19 cellular contexts compared by ENCODE assay signal in the genomic region with DNA sequence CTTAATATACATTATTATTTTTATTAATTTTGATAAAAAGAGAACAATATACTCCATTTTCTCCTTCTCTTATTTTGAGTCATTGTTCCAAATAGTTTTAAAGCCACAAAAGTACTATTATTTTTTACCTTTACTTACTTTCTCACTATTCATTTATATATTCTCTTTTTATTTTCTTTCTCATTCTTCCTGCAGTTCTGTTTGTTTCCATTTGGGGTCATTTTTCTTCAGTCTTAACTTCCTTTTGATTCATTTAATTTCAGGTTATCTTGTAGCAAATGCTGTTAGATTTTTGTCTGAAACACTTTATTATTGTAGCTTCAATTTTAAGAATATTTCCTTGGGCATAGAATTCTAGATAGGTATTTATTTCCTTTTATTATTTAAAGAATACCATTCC.
"Had no signal": no experiment of that assay in that cellular context is flagged by ENCODE, and none has a peak within 500 bp of the region (broad histone marks: within the 10 kb centered on the region; RNA-seq: fewer than 3 reads in every experiment).

No MANE protein-coding gene starts in this region.

- H3K36me3 ChIP-seq: left lung, sigmoid colon had no signal

- H3K4me3 ChIP-seq: left lung, psoas muscle, sigmoid colon had no signal

- H3K9me3 ChIP-seq: psoas muscle had no signal

- ATAC-seq: left lung; naive thymus-derived CD4-positive, alpha-beta T cell; psoas muscle; stimulated activated effector memory CD8-positive, alpha-beta T cell treated with anti-CD3 and anti-CD28 coated beads, Interleukin-12 subunit alpha, Interleukin-12 subunit beta, amount 100 ng/mL, for 72 hours had no signal

- H3K27me3 ChIP-seq: left lung, sigmoid colon had no signal

- H3K27ac Mint-ChIP-seq: activated naive CD8-positive, alpha-beta T cell treated with anti-CD3 and anti-CD28 coated beads for 36 hours; activated T-helper 1 cell treated with anti-CD3 and anti-CD28 coated beads, Interleukin-12 subunit alpha, Interleukin-12 subunit beta, Interleukin-2, Interleukin-4 antibody, amounts not matched to agents 30 ng/mL and 10 ng/mL and 1 ng/mL, durations not matched to agents 14 hours and 24 hours and 36 hours; brain; naive thymus-derived CD4-positive, alpha-beta T cell; stimulated activated effector memory CD8-positive, alpha-beta T cell treated with anti-CD3 and anti-CD28 coated beads, Interleukin-12 subunit alpha, Interleukin-12 subunit beta, amount 100 ng/mL, for 72 hours had no signal

- H3K27ac ChIP-seq: epithelial cell of prostate, left lung, psoas muscle, sigmoid colon had no signal

- DNase-seq: activated CD4-positive, CD25-positive, alpha-beta regulatory T cell treated with anti-CD3 and anti-CD28 coated beads, Interleukin-2, amount 50 U/mL, for 72 hours; activated naive CD8-positive, alpha-beta T cell treated with anti-CD3 and anti-CD28 coated beads for 36 hours; effector memory CD4-positive, alpha-beta T cell; hypothalamus; kidney; left lung; mammary epithelial cell; naive thymus-derived CD4-positive, alpha-beta T cell; psoas muscle; sigmoid colon; stimulated activated CD4-positive, alpha-beta T cell treated with anti-CD3 and anti-CD28 coated beads, Interleukin-12 subunit alpha, Interleukin-12 subunit beta, amount 100 ng/mL, for 4 hours; stimulated activated CD4-positive, alpha-beta T cell treated with anti-CD3 and anti-CD28 coated beads, Interleukin-2, amount 100 ng/mL, for 24 hours; SW 1271; T1000 had no signal

- H3K4me1 Mint-ChIP-seq: activated naive CD8-positive, alpha-beta T cell treated with anti-CD3 and anti-CD28 coated beads for 36 hours; brain; central memory CD8-positive, alpha-beta T cell; naive thymus-derived CD4-positive, alpha-beta T cell; stimulated activated effector memory CD8-positive, alpha-beta T cell treated with anti-CD3 and anti-CD28 coated beads, Interleukin-12 subunit alpha, Interleukin-12 subunit beta, amount 100 ng/mL, for 72 hours had no signal

- H3K4me3 Mint-ChIP-seq: activated naive CD8-positive, alpha-beta T cell treated with anti-CD3 and anti-CD28 coated beads for 36 hours; activated T-helper 1 cell treated with anti-CD3 and anti-CD28 coated beads, Interleukin-12 subunit alpha, Interleukin-12 subunit beta, Interleukin-2, Interleukin-4 antibody, amounts not matched to agents 30 ng/mL and 10 ng/mL and 1 ng/mL, durations not matched to agents 14 hours and 24 hours and 36 hours; brain; central memory CD8-positive, alpha-beta T cell; naive thymus-derived CD4-positive, alpha-beta T cell; stimulated activated effector memory CD8-positive, alpha-beta T cell treated with anti-CD3 and anti-CD28 coated beads, Interleukin-12 subunit alpha, Interleukin-12 subunit beta, amount 100 ng/mL, for 72 hours had no signal

- H3K4me1 ChIP-seq: left lung, psoas muscle, sigmoid colon had no signal

- H3K27me3 Mint-ChIP-seq: activated naive CD8-positive, alpha-beta T cell treated with anti-CD3 and anti-CD28 coated beads for 36 hours; central memory CD8-positive, alpha-beta T cell; naive thymus-derived CD4-positive, alpha-beta T cell had no signal

- H3K36me3 Mint-ChIP-seq: activated naive CD8-positive, alpha-beta T cell treated with anti-CD3 and anti-CD28 coated beads for 36 hours; brain; naive thymus-derived CD4-positive, alpha-beta T cell; stimulated activated effector memory CD8-positive, alpha-beta T cell treated with anti-CD3 and anti-CD28 coated beads, Interleukin-12 subunit alpha, Interleukin-12 subunit beta, amount 100 ng/mL, for 72 hours had no signal
